16 cellular contexts compared by ENCODE assay signal in genomic region chr2:234879671-234880455, GRCh38.
DNase-seq lines count a peak whose midpoint lies in the region; ATAC-seq and TF ChIP-seq lines count a peak whose summit lies in the region.
"Had no signal": no experiment of that assay in that cellular context is flagged by ENCODE, and none has a peak within 500 bp of the region (broad histone marks: within the 10 kb centered on the region; RNA-seq: fewer than 3 reads in every experiment).

No MANE protein-coding gene starts in this region.

- no peaks in the 10 kb centered on the region for H3K27me3 ChIP-seq in Caco-2 (replicated peaks; ENCODE audit: control insufficient read depth, insufficient read depth, low read length)

- POLR2A ChIA-PET in Caco-2 (lab: Charles Lee): no interaction called here

- no peak overlapping the region for H3K4me3 ChIP-seq in Caco-2 (ENCODE audit: low read depth, low read length)
- H3K4me3 ChIP-seq: dorsolateral prefrontal cortex had no signal

- ATAC-seq in GM18520 (IDR thresholded peaks at IDR 0.05; ENCODE audit: unreplicated experiment): no peak

- no peak overlapping the region for H3K4me3 Mint-ChIP-seq in Caco-2 (ENCODE audit: unreplicated experiment)

- BruUV-seq in Caco-2 (replicated peaks; lab: Mats Ljungman, UMichigan): no TSS peak

- CTCF ChIA-PET in Caco-2 (lab: Charles Lee): no interaction called here

- no peaks in the 10 kb centered on the region for H3K27me3 Mint-ChIP-seq in Caco-2 (ENCODE audit: insufficient read depth, unreplicated experiment)

- intact Hi-C loops in Caco-2 (cut with micrococcal nuclease; ENCODE audit: unreplicated experiment): loop anchor here (2.0 kb wide), 1 partner anchor 227 kb away; no protein-coding TSS in a partner anchor

- peaks cover 15% of the 10 kb centered on the region for H3K9me3 Mint-ChIP-seq in Caco-2 (ENCODE audit: unreplicated experiment)

- DNase-seq in Caki2 (ENCODE audit: low read depth): peak; percentile 56
- DNase-seq in HT-29 (ENCODE audit: low spot score): peak; percentile 36
- DNase-seq in amniotic epithelial cell (ENCODE audit: low read depth): peak; percentile 96
- peak; percentile 14 for DNase-seq in islet precursor cell
- no peak for DNase-seq in Caco-2
- DNase-seq in ecto neural progenitor cell (ENCODE audit: low spot score): no peak
- DNase-seq in HuH-7 (ENCODE audit: low spot score): no peak
- DNase-seq: activated CD4-positive, alpha-beta T cell treated with anti-CD3 and anti-CD28 coated beads, Interleukin-2, amount 50 U/mL, for 48 hours; C1 segment of cervical spinal cord; dorsolateral prefrontal cortex; GF-D8; NCI-H1105 treated with DMSO at 0.1 percent for 48 hours; occipital lobe; stimulated activated naive CD4-positive, alpha-beta T cell had no signal

- no peak overlapping the region for H3K27ac Mint-ChIP-seq in Caco-2 (ENCODE audit: unreplicated experiment)
- H3K27ac Mint-ChIP-seq: activated naive CD4-positive, alpha-beta T cell treated with anti-CD3 and anti-CD28 coated beads, Interleukin-2, amount 50 U/mL, for 72 hours had no signal

- no peaks in the 10 kb centered on the region for H3K4me1 Mint-ChIP-seq in Caco-2 (ENCODE audit: low read depth, unreplicated experiment)

- H3K36me3 ChIP-seq in Caco-2 (ENCODE audit: control insufficient read depth, insufficient read depth, low read length): no peaks in the 10 kb centered on the region

- H3K4me1 ChIP-seq in Caco-2: no peaks in the 10 kb centered on the region

- no peaks in the 10 kb centered on the region for H3K36me3 Mint-ChIP-seq in Caco-2 (ENCODE audit: insufficient read depth, unreplicated experiment)

- no peaks in the 10 kb centered on the region for H3K9me3 ChIP-seq in Caco-2

- no peak for TF ChIP-seq CTCF in Caco-2 (IDR thresholded peaks at IDR 0.05; ENCODE audit: insufficient read depth in 1 of 2, low read depth in 1 of 2, low read length in 1 of 2, severe bottlenecking in 1 of 2, unreplicated experiment in 1 of 2)

- in situ Hi-C loops in Caki2 (cut with HindIII; ENCODE audit: low pct_unique_long_range_greater_than_20kb, low sequenced_read_pairs): no loop called here

Comparison
In these comparisons a context has a peak if more than half of its experiments do, and no peak if none do; other contexts are left out.
1. DNase-seq: peak in Caki2 (single experiment), HT-29 (single experiment), amniotic epithelial cell (single experiment) and islet precursor cell (single experiment); none in Caco-2 (0 of 2), ecto neural progenitor cell (single experiment) and HuH-7 (single experiment).